Comparison of ENCODE assay signal across 8 cellular contexts in genomic region chr20:62860924-62861691, GRCh38.
DNase-seq lines count a peak whose midpoint lies in the region; TF ChIP-seq lines count a peak whose summit lies in the region.

No MANE protein-coding gene starts in this region.

- TF ChIP-seq CTCF in GM06990 (IDR thresholded peaks at IDR 0.05; ENCODE audit: insufficient read depth, low read length, poor library complexity, severe bottlenecking) = no peak

- DNase-seq in GM06990 (ENCODE audit: extremely low read depth, insufficient read length) = peak; percentile 62
- peak in 1 of 2 experiments; percentile 35 for DNase-seq in HAP-1 (ENCODE audit: low spot score in 2 of 2)
- peak; percentile 24 for DNase-seq in NCI-H2171 treated with DMSO at 0.1 percent for 48 hours (lab: John Stamatoyannopoulos, UW)
- DNase-seq in activated gamma-delta T cell (lab: John Stamatoyannopoulos, UW) = peak; percentile 48
- no peak for DNase-seq in iPS DF 6.9 (ENCODE audit: low read depth, low spot score)
- peak; percentile 33 for DNase-seq in stimulated activated CD4-positive, alpha-beta T cell treated with anti-CD3 and anti-CD28 coated beads, Interleukin-4, amount 100 ng/mL, for 24 hours
- DNase-seq in NCI-H510A (lab: John Stamatoyannopoulos, UW) = no peak
- no peak for DNase-seq in NCI-H446 (lab: John Stamatoyannopoulos, UW)

- H3K4me3 ChIP-seq in GM06990 (replicated peaks; ENCODE audit: low read depth, low read length) (peak overlapping the region; percentile 66), HAP-1 (peak overlapping the region; percentile 51), iPS DF 6.9 (ENCODE audit: low read length) (peak overlapping the region; percentile 70)

- no peaks in the 10 kb centered on the region for H3K27me3 ChIP-seq in GM06990 (replicated peaks; ENCODE audit: control insufficient read depth, insufficient read depth, low read length)
- H3K27me3 ChIP-seq in HAP-1 (ENCODE audit: low read depth) = no peaks in the 10 kb centered on the region
- H3K27me3 ChIP-seq in iPS DF 6.9 (ENCODE audit: control insufficient read depth, insufficient read depth, low read length) = no peaks in the 10 kb centered on the region

- no peaks in the 10 kb centered on the region; the same call in none of the 2 replicates for H3K9me3 ChIP-seq in HAP-1
- H3K9me3 ChIP-seq in iPS DF 6.9 (ENCODE audit: control insufficient read depth, insufficient read depth, low read length) = no peaks in the 10 kb centered on the region

- H3K4me1 ChIP-seq in HAP-1 = peaks cover 15% of the 10 kb centered on the region
- peaks cover 2% of the 10 kb centered on the region; the same call in 1 of the 2 replicates for H3K4me1 ChIP-seq in iPS DF 6.9 (ENCODE audit: control insufficient read depth, insufficient read depth, low read length)

- H3K27ac ChIP-seq in iPS DF 6.9 (ENCODE audit: low read length) = no peak overlapping the region

- in situ Hi-C loops in HAP-1 (cut with MboI; ENCODE audit: low sequenced_read_pairs) = no loop called here

- H3K36me3 ChIP-seq in GM06990 (ENCODE audit: control insufficient read depth, insufficient read depth, low read length) (peaks cover 3% of the 10 kb centered on the region; the same call in 1 of the 2 replicates), HAP-1 (replicated peaks) (peaks cover 21% of the 10 kb centered on the region), iPS DF 6.9 (ENCODE audit: control insufficient read depth, insufficient read depth, low read length) (peaks cover 2% of the 10 kb centered on the region; the same call in 1 of the 2 replicates)

- WGBS in iPS DF 6.9 (ENCODE audit: insufficient coverage, insufficient read length) = no CpG with 5 or more reads among the region's 129 CpGs

Comparison
In these comparisons a context has a peak if more than half of its experiments do, and no peak if none do; other contexts are left out.
1. DNase-seq: peak in GM06990 (single experiment), NCI-H2171 treated with DMSO at 0.1 percent for 48 hours (single experiment), activated gamma-delta T cell (single experiment) and stimulated activated CD4-positive, alpha-beta T cell treated with anti-CD3 and anti-CD28 coated beads, Interleukin-4, amount 100 ng/mL, for 24 hours (single experiment); none in iPS DF 6.9 (single experiment), NCI-H510A (single experiment) and NCI-H446 (0 of 2).
2. Peak in every context shown above with its lines, with median percentiles within 50 percentile points of each other: H3K4me3 ChIP-seq.